1 cellular context compared by ENCODE assay signal in the genomic region with DNA sequence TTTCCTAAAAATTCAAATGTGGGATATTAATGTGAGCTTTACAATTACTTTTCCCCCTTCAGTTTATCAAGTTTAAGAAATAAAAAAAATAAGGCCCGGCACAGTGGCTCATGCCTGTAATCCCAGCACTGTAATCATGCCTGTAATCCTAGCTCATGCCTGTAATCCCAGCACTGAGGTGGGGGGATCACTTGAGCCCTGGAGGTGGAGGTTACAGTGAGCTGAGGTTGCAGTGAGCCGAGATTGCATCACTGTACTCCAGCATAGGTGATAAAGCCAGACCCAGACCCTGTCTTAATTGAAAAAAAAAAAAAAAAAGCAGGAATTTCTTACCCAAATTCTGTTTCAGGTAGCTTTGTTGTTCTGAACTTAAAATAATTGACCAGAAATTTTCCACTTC.
TF ChIP-seq lines count a peak whose summit lies in the region.

No MANE protein-coding gene starts in this region.

TF ChIP-seq in GM23338, 12 proteins besides CTCF, POLR2A, EP300 and RAD21 (continued from another document):
- no peak for TF ChIP-seq REST (IDR thresholded peaks at IDR 0.05; ENCODE audit: unreplicated experiment)
- TF ChIP-seq, protein P1, sequence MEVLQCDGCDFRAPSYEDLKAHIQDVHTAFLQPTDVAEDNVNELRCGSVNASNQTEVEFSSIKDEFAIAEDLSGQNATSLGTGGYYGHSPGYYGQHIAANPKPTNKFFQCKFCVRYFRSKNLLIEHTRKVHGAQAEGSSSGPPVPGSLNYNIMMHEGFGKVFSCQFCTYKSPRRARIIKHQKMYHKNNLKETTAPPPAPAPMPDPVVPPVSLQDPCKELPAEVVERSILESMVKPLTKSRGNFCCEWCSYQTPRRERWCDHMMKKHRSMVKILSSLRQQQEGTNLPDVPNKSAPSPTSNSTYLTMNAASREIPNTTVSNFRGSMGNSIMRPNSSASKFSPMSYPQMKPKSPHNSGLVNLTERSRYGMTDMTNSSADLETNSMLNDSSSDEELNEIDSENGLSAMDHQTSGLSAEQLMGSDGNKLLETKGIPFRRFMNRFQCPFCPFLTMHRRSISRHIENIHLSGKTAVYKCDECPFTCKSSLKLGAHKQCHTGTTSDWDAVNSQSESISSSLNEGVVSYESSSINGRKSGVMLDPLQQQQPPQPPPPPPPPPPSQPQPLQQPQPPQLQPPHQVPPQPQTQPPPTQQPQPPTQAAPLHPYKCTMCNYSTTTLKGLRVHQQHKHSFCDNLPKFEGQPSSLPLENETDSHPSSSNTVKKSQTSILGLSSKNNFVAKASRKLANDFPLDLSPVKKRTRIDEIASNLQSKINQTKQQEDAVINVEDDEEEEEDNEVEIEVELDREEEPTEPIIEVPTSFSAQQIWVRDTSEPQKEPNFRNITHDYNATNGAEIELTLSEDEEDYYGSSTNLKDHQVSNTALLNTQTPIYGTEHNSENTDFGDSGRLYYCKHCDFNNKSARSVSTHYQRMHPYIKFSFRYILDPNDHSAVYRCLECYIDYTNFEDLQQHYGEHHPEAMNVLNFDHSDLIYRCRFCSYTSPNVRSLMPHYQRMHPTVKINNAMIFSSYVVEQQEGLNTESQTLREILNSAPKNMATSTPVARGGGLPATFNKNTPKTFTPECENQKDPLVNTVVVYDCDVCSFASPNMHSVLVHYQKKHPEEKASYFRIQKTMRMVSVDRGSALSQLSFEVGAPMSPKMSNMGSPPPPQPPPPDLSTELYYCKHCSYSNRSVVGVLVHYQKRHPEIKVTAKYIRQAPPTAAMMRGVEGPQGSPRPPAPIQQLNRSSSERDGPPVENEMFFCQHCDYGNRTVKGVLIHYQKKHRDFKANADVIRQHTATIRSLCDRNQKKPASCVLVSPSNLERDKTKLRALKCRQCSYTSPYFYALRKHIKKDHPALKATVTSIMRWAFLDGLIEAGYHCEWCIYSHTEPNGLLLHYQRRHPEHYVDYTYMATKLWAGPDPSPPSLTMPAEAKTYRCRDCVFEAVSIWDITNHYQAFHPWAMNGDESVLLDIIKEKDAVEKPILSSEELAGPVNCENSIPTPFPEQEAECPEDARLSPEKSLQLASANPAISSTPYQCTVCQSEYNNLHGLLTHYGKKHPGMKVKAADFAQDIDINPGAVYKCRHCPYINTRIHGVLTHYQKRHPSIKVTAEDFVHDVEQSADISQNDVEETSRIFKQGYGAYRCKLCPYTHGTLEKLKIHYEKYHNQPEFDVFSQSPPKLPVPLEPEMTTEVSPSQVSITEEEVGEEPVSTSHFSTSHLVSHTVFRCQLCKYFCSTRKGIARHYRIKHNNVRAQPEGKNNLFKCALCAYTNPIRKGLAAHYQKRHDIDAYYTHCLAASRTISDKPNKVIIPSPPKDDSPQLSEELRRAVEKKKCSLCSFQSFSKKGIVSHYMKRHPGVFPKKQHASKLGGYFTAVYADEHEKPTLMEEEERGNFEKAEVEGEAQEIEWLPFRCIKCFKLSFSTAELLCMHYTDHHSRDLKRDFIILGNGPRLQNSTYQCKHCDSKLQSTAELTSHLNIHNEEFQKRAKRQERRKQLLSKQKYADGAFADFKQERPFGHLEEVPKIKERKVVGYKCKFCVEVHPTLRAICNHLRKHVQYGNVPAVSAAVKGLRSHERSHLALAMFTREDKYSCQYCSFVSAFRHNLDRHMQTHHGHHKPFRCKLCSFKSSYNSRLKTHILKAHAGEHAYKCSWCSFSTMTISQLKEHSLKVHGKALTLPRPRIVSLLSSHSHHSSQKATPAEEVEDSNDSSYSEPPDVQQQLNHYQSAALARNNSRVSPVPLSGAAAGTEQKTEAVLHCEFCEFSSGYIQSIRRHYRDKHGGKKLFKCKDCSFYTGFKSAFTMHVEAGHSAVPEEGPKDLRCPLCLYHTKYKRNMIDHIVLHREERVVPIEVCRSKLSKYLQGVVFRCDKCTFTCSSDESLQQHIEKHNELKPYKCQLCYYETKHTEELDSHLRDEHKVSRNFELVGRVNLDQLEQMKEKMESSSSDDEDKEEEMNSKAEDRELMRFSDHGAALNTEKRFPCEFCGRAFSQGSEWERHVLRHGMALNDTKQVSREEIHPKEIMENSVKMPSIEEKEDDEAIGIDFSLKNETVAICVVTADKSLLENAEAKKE (CRISPR knock-in tag; IDR thresholded peaks at IDR 0.05) = no peak
- TF ChIP-seq JUNB (IDR thresholded peaks at IDR 0.05; ENCODE audit: unreplicated experiment) = no peak
